8 cellular contexts compared by ENCODE assay signal in the genomic region with DNA sequence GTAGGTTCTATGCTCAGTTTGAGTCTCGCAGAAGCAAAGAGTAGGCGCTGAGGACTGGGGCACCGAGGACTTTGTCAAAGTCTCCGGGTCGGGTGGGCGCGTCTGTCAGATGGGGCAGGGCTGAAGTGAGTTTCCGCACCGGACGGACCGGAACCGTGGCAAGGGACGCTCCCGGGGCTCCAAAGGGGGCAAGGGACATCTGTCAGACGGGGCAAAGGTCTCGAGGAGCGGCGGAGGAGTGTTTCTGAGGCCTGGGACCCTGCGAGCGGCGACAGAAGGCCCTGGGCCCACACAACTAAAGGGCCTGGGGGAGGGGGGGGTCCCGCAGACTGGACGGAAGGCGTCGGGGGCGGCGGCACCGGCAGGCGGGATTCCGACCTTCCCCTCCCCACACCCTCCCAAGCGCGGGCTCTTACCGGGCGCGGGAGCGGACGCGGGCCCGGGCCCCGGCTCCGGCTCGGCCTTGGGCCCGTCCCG. TPM values are rescaled to one million over a fixed set of nuclear protein-coding genes. Genes with fewer than 3 reads are reported as not detected.
DNase-seq lines count a peak whose midpoint lies in the region; FAIRE-seq and TF ChIP-seq lines count a peak whose summit lies in the region.
"Had no signal": no experiment of that assay in that cellular context is flagged by ENCODE, and none has a peak within 500 bp of the region (broad histone marks: within the 10 kb centered on the region; RNA-seq: fewer than 3 reads in every experiment).

No MANE protein-coding gene starts in this region.

- no peak for TF ChIP-seq POLR2A in breast epithelium (IDR thresholded peaks at IDR 0.05)

- H3K27me3 Mint-ChIP-seq in type B pancreatic cell, result no peaks in the 10 kb centered on the region

- H3K27ac ChIP-seq in Karpas-422 (ENCODE audit: low read length) (peak overlapping the region; percentile 12; the same call in 1 of the 2 replicates), breast epithelium (peak overlapping the region; percentile 57 to 69), mesodermal cell (ENCODE audit: low read depth, low read length, severe bottlenecking) (peak overlapping the region; percentile 41)

- TF ChIP-seq CTCF in breast epithelium (IDR thresholded peaks at IDR 0.05) (no peak), type B pancreatic cell (conservative IDR thresholded peaks at IDR 0.05) (no peak)

- H2AFZ ChIP-seq in Karpas-422 (ENCODE audit: low read length), result no peak overlapping the region

- peaks cover 22% of the 10 kb centered on the region for H3K4me1 ChIP-seq in Karpas-422 (ENCODE audit: low read length)
- peaks cover 9 to 15% of the 10 kb centered on the region in 2 donors for H3K4me1 ChIP-seq in breast epithelium
- peaks cover 10% of the 10 kb centered on the region for H3K4me1 ChIP-seq in mesodermal cell (ENCODE audit: control insufficient read depth, insufficient read depth, low read length, poor library complexity, severe bottlenecking)

- H3K4me1 Mint-ChIP-seq in type B pancreatic cell (ENCODE audit: unreplicated experiment), result peaks cover 12% of the 10 kb centered on the region

- H3K9me3 ChIP-seq in Karpas-422 (ENCODE audit: low read length) (no peaks in the 10 kb centered on the region), breast epithelium (no peaks in the 10 kb centered on the region), mesodermal cell (ENCODE audit: control insufficient read depth, low read length) (no peaks in the 10 kb centered on the region)

- no peaks in the 10 kb centered on the region for H3K36me3 Mint-ChIP-seq in type B pancreatic cell

- H4K20me1 ChIP-seq in Karpas-422 (ENCODE audit: insufficient read depth, low read depth, low read length), result peaks cover 14% of the 10 kb centered on the region; the same call in 1 of the 2 replicates

- peak overlapping the region; percentile 78 for H3K4me3 ChIP-seq in Karpas-422 (ENCODE audit: low read length)
- peak overlapping the region; percentile 87 to 98 (median 96) for H3K4me3 ChIP-seq in breast epithelium
- H3K4me3 ChIP-seq in mesodermal cell (ENCODE audit: extremely low read depth, insufficient read depth, low read length, poor library complexity, severe bottlenecking), result peak overlapping the region; percentile 87

- no peaks in the 10 kb centered on the region for H3K9me2 ChIP-seq in Karpas-422 (replicated peaks; ENCODE audit: insufficient read depth, low read length)

- WGBS in mesodermal cell (ENCODE audit: insufficient coverage in 2 of 2), 2 experiments, result 0 to 1% methylated on average over 17 to 31 of the region's 44 CpGs

- peak overlapping the region; percentile 86 for H3K4me2 ChIP-seq in Karpas-422 (ENCODE audit: low read depth, low read length, poor library complexity, severe bottlenecking)

- DNase-seq in GM18507 (ENCODE audit: extremely low spot score, insufficient read length, low read depth), result no peak
- peak; percentile 66 for DNase-seq in Karpas-422
- DNase-seq in breast epithelium (ENCODE audit: low spot score in 2 of 2), result no peak
- no peak for DNase-seq in type B pancreatic cell (ENCODE audit: extremely low spot score, unreplicated experiment)
- no peak for DNase-seq in NK-92 treated with Interleukin-12 subunit alpha and Interleukin-12 subunit beta, amount 100 ng/mL, for 24 hours (lab: John Stamatoyannopoulos, UW)
- DNase-seq in HCEC 1CT, result no peak

- H3K27ac Mint-ChIP-seq in type B pancreatic cell, result peak overlapping the region; percentile 97

- peak overlapping the region; percentile 81 for H3K9ac ChIP-seq in Karpas-422 (ENCODE audit: low read length)

- H3K4me3 Mint-ChIP-seq in type B pancreatic cell, result peak overlapping the region; percentile 98

- no peaks in the 10 kb centered on the region for H3K27me3 ChIP-seq in Karpas-422 (ENCODE audit: low read length)
- H3K27me3 ChIP-seq in breast epithelium, result no peaks in the 10 kb centered on the region

- FAIRE-seq in GM18507 (lab: Jason Lieb, UNC), result peak; percentile 36

- intact Hi-C loops in breast epithelium (cut with DNase I; ENCODE audit: low total_unique reads), result loop anchor here (5.0 kb wide), 1 partner anchor 860 kb away; the partner anchor contains the start of gene NDUFB7

- H3K9me3 Mint-ChIP-seq in type B pancreatic cell, result no peaks in the 10 kb centered on the region

- H3K36me3 ChIP-seq in Karpas-422 (ENCODE audit: insufficient read depth, low read length), result peaks cover 5% of the 10 kb centered on the region
- H3K36me3 ChIP-seq in breast epithelium, result peaks cover 3% of the 10 kb centered on the region
- peaks cover 36% of the 10 kb centered on the region for H3K36me3 ChIP-seq in mesodermal cell (ENCODE audit: control insufficient read depth, insufficient read depth, low read length)

- peaks cover 42% of the 10 kb centered on the region for H3K79me2 ChIP-seq in Karpas-422 (ENCODE audit: low read length)

RNA-seq across cellular contexts. Expression of gene AKAP8L, which starts 13.3 kb away (rescaled TPM):
- 82.4 and 108 TPM in 2 replicates for total RNA-seq in Karpas-422 (2014; rRNA removed; shearing (Covaris generic); ENCODE audit: low replicate concordance)
- total RNA-seq in breast epithelium, result 100 to 1,000 TPM in 2 of 3 donors, 10 to 100 TPM in 1; 77.6 to 141 (median 122) TPM
- 105 TPM for polyA plus RNA-seq in mesodermal cell (2013, experiment 1 of 2)
- polyA plus RNA-seq in mesodermal cell (2013, experiment 2 of 2), result 91.0 TPM
- 104 and 166 TPM in 2 replicates for total RNA-seq in type B pancreatic cell (ENCODE audit: low replicate concordance)

RNA-seq across cellular contexts. Expression of gene WIZ, which starts 17.7 kb away (rescaled TPM):
- 5.3 and 5.4 TPM in 2 replicates for total RNA-seq in Karpas-422 (2014; rRNA removed; shearing (Covaris generic); ENCODE audit: low replicate concordance)
- total RNA-seq in breast epithelium, result 10 to 100 TPM; 17.6 to 51.1 (median 34.9) TPM
- 41.4 TPM for polyA plus RNA-seq in mesodermal cell (2013, experiment 1 of 2)
- polyA plus RNA-seq in mesodermal cell (2013, experiment 2 of 2), result 34.1 TPM
- total RNA-seq in type B pancreatic cell (ENCODE audit: low replicate concordance), result 37.3 and 45.8 TPM in 2 replicates

RNA-seq across cellular contexts. Expression of gene RASAL3, which starts 32.3 kb away (rescaled TPM):
- total RNA-seq in Karpas-422 (2014; rRNA removed; shearing (Covaris generic); ENCODE audit: low replicate concordance), result 4.0 and 27.1 TPM in 2 replicates
- total RNA-seq in breast epithelium (1 to 10 TPM; 1.8 to 5.9 (median 3.4) TPM), type B pancreatic cell (ENCODE audit: low replicate concordance) (not detected in 2 replicates)
- polyA plus RNA-seq in mesodermal cell (2013, experiment 1 of 2), result 0.44 TPM
- not detected for polyA plus RNA-seq in mesodermal cell (2013, experiment 2 of 2)

RNA-seq across cellular contexts. Expression of gene PGLYRP2, which starts 47.2 kb away (rescaled TPM):
- not detected in 2 replicates for total RNA-seq in Karpas-422 (2014; rRNA removed; shearing (Covaris generic); ENCODE audit: low replicate concordance)
- total RNA-seq in breast epithelium (1 to 10 TPM in 2 of 3 donors, not detected in 1; 5.6 to 6.2 TPM), type B pancreatic cell (ENCODE audit: low replicate concordance) (not detected in 2 replicates)
- polyA plus RNA-seq in mesodermal cell (2013, experiment 1 of 2), result not detected
- not detected for polyA plus RNA-seq in mesodermal cell (2013, experiment 2 of 2)
- total RNA-seq: activated CD8-positive, alpha-beta memory T cell treated with anti-CD3 and anti-CD28 coated beads for 36 hours had no signal

RNA-seq across cellular contexts. Expression of gene AKAP8, which starts 52.5 kb away (rescaled TPM):
- 11.7 and 19.9 TPM in 2 replicates for total RNA-seq in Karpas-422 (2014; rRNA removed; shearing (Covaris generic); ENCODE audit: low replicate concordance)
- total RNA-seq in breast epithelium (10 to 100 TPM; 23.2 to 40.7 (median 33.4) TPM), type B pancreatic cell (ENCODE audit: low replicate concordance) (34.8 and 37.0 TPM in 2 replicates)
- 15.3 TPM for polyA plus RNA-seq in mesodermal cell (2013, experiment 1 of 2)
- polyA plus RNA-seq in mesodermal cell (2013, experiment 2 of 2), result 12.6 TPM

Comparison
In these comparisons a context has a peak if more than half of its experiments do, and no peak if none do; other contexts are left out.
1. H3K27ac ChIP-seq: peak in every context shown above with its lines; median percentile 63 in breast epithelium; 41 in mesodermal cell; 12 in Karpas-422.